ENCODE assay signal across 15 cellular contexts in the genomic region with DNA sequence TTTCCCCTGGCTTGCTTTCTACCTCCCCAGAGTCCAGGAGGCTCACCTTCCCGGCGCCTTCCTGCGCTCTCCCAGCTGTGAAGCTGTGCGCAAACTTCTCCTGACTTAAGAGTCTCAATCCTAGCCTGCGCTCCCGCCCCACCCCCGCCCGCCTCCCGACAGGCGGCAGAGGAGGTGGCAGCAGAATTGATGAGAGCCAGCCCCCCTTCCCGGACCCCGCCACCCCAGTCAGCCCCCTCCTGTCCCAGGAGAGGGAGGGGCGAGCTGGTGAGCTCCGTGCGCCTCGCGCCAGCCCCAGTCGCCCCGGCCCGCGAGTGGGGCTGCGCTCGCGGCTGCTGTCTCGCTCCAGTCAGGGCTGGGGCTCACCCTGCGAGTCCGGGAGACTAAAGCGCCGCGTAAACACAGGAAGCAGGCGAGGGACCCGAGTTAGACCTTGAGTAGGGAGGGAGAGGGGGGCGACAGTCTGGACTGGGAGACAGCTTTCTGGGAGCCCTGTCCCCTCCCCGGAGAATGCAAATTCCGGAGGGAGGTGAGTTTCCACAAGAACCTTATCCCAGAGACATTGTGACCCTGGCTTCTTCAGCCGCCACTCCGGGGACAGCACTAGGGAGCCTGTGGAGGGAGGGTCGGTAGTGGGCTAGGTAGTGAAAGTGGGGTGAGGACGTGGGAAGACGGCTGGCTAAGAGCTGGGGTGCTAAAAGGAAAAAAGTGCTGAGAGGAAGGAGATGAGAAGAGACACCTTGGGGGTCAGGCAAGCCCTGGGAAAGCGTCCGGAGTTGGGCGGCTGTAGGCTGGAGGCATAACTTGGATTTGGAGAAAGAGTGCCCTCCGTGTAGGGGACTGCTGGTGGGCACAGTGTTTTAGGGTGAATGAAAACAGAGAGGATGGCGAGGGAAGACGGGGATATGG. TPM values are rescaled to one million over a fixed set of nuclear protein-coding genes. Genes with fewer than 3 reads are reported as not detected.
DNase-seq lines count a peak whose midpoint lies in the region; ATAC-seq, FAIRE-seq and TF ChIP-seq lines count a peak whose summit lies in the region.
"Had no signal": no experiment of that assay in that cellular context is flagged by ENCODE, and none has a peak within 500 bp of the region (broad histone marks: within the 10 kb centered on the region; RNA-seq: fewer than 3 reads in every experiment).

CALCR (minus strand) TSS at position 79 of the 909 bp plus-strand sequence. CDS start 87,743 bp downstream, outside the sequence.

- no peak within 1 kb of the TSS for H3K9ac ChIP-seq in HCT116 (ENCODE audit: low read length)
- no peak within 1 kb of the TSS for H3K9ac ChIP-seq in mesenchymal stem cell (ENCODE audit: low read length)

- no peak within 1 kb of the TSS for H2AK5ac ChIP-seq in mesenchymal stem cell (ENCODE audit: low read length, severe bottlenecking)

- TF ChIP-seq RAD21 in HCT116 (IDR thresholded peaks at IDR 0.05; ENCODE audit: low read depth) = no peak

- H3K14ac ChIP-seq in mesenchymal stem cell (ENCODE audit: low read length in 2 of 2) = peak within 1 kb of the TSS in 1 of 2 experiments; percentile 39

- no peak for TF ChIP-seq POLR2A in HCT116 (IDR thresholded peaks at IDR 0.05; ENCODE audit: borderline replicate concordance, extremely low read depth, insufficient read depth, insufficient read length)

- no peak within 1 kb of the TSS for H2BK12ac ChIP-seq in mesenchymal stem cell (ENCODE audit: low read length in 2 of 2)

- H3K9me3 Mint-ChIP-seq in CD8-positive, alpha-beta T cell = no peaks in the 10 kb centered on the region
- H3K9me3 Mint-ChIP-seq: CD4-positive, alpha-beta memory T cell; central memory CD8-positive, alpha-beta T cell had no signal

- H3K4me2 ChIP-seq in HCT116 (ENCODE audit: low read length) (peak within 1 kb of the TSS; percentile 55), mesenchymal stem cell (ENCODE audit: low read length, poor library complexity, severe bottlenecking) (peak within 1 kb of the TSS; percentile 81)

- no peaks in the 10 kb centered on the region for H3K9me2 ChIP-seq in HCT116 (ENCODE audit: insufficient read depth)

- CTCF ChIA-PET in A673 (lab: Charles Lee) (no interaction called here), HCT116 (lab: Charles Lee) (no interaction called here)
- CTCF ChIA-PET in CD8-positive, alpha-beta T cell (lab: Charles Lee) = no interaction called here

- no peaks in the 10 kb centered on the region for H3K36me3 Mint-ChIP-seq in CD8-positive, alpha-beta T cell
- H3K36me3 Mint-ChIP-seq: CD4-positive, alpha-beta memory T cell had no signal

- no peak within 1 kb of the TSS for H3K27ac Mint-ChIP-seq in CD8-positive, alpha-beta T cell
- H3K27ac Mint-ChIP-seq: activated CD8-positive, alpha-beta T cell treated with anti-CD3 and anti-CD28 coated beads, Interleukin-2, amount 10 ng/mL, durations not matched to agents 7 days and 5 days; CD4-positive, alpha-beta memory T cell had no signal

- peaks cover 99% of the 10 kb centered on the region for H3K27me3 ChIP-seq in A673 (replicated peaks; ENCODE audit: insufficient read depth, low read depth, low read length, poor library complexity)
- peaks cover 6% of the 10 kb centered on the region; the same call in 1 of the 2 replicates for H3K27me3 ChIP-seq in HCT116 (ENCODE audit: insufficient read depth, low read length)
- H3K27me3 ChIP-seq in bronchial epithelial cell (ENCODE audit: control insufficient read depth, insufficient read depth, low read length) = peaks cover 22% of the 10 kb centered on the region
- H3K27me3 ChIP-seq in mesenchymal stem cell (ENCODE audit: control insufficient read depth in 1 of 2, insufficient read depth in 1 of 2, low read length in 2 of 2) = peaks cover 24 to 78% of the 10 kb centered on the region in 2 experiments
- H3K27me3 ChIP-seq in CD8-positive, alpha-beta T cell (ENCODE audit: insufficient read depth, low read length) = no peaks in the 10 kb centered on the region

- H3K79me2 ChIP-seq in HCT116 (ENCODE audit: insufficient read depth, low read length) = no peaks in the 10 kb centered on the region

- no peak within 1 kb of the TSS for H2BK15ac ChIP-seq in mesenchymal stem cell (ENCODE audit: low read depth, poor library complexity, severe bottlenecking)

- POLR2A ChIA-PET in A673 (lab: Charles Lee; ENCODE audit: low non-redundant PET) = interaction anchor here (0.6 kb wide), 1 partner anchor 104 kb away, joined by 3 read pairs; no protein-coding TSS in a partner anchor
- POLR2A ChIA-PET in HCT116 (lab: Charles Lee) = no interaction called here
- POLR2A ChIA-PET in CD8-positive, alpha-beta T cell (lab: Charles Lee) = no interaction called here

- H3K4me1 Mint-ChIP-seq in CD8-positive, alpha-beta T cell (ENCODE audit: low read depth) = no peaks in the 10 kb centered on the region
- H3K4me1 Mint-ChIP-seq: CD4-positive, alpha-beta memory T cell; central memory CD8-positive, alpha-beta T cell had no signal

- H3K9me3 ChIP-seq in A673 (ENCODE audit: low read depth, low read length, poor library complexity, severe bottlenecking) (no peaks in the 10 kb centered on the region), HCT116 (ENCODE audit: control insufficient read depth in 1 of 2, insufficient read depth in 1 of 2, low read depth in 1 of 2, low read length in 2 of 2) (no peaks in the 10 kb centered on the region), mesenchymal stem cell (ENCODE audit: control insufficient read depth, low read length) (no peaks in the 10 kb centered on the region)
- H3K9me3 ChIP-seq in CD8-positive, alpha-beta T cell (ENCODE audit: low read length) = no peaks in the 10 kb centered on the region

- TF ChIP-seq CTCF in A673 (conservative IDR thresholded peaks at IDR 0.05; ENCODE audit: low read depth, low read length) = no peak
- no peak for TF ChIP-seq CTCF in HCT116 (IDR thresholded peaks at IDR 0.05 in 2 of 3, conservative IDR thresholded peaks at IDR 0.05 in 1 of 3; ENCODE audit: borderline replicate concordance in 1 of 3, insufficient read depth in 1 of 3, low read depth in 2 of 3, low read length in 2 of 3)
- no peak for TF ChIP-seq CTCF in bronchial epithelial cell (IDR thresholded peaks at IDR 0.05; ENCODE audit: insufficient read depth, low read length, severe bottlenecking)
- TF ChIP-seq CTCF in CD8-positive, alpha-beta T cell (IDR thresholded peaks at IDR 0.05) = no peak

- no peak within 1 kb of the TSS for H3K23ac ChIP-seq in mesenchymal stem cell (ENCODE audit: low read length in 2 of 2)

- peaks cover 31% of the 10 kb centered on the region for H3K27me3 Mint-ChIP-seq in CD8-positive, alpha-beta T cell (ENCODE audit: low read depth)

- intact Hi-C loops in A673 (cut with micrococcal nuclease; ENCODE audit: unreplicated experiment) (no loop called here), HCT116 (cut with micrococcal nuclease) (no loop called here)
- intact Hi-C loops in CD8-positive, alpha-beta T cell (cut with DNase I, micrococcal nuclease) = no loop called here

- RAD21 ChIA-PET in HCT116 (lab: Charles Lee; ENCODE audit: low non-redundant PET in 1 of 2, low total read pairs in 2 of 2, uncharacterized antibody in 2 of 2, unreplicated experiment in 2 of 2) = no interaction called here

- H4K20me1 ChIP-seq in HCT116 (ENCODE audit: insufficient read depth) = no peaks in the 10 kb centered on the region

- H2AFZ ChIP-seq in HCT116 (ENCODE audit: low read depth, low read length, poor library complexity, severe bottlenecking) (no peak within 1 kb of the TSS), mesenchymal stem cell (ENCODE audit: low read depth, low read length) (no peak within 1 kb of the TSS)

- H3K4me1 ChIP-seq in A673 (ENCODE audit: insufficient read depth, low read length, poor library complexity, severe bottlenecking) (no peaks in the 10 kb centered on the region), HCT116 (ENCODE audit: control insufficient read depth in 1 of 2, insufficient read depth in 2 of 2, low read length in 2 of 2) (peaks cover 0 to 9% of the 10 kb centered on the region in 2 experiments; a peak in 1 of 4 replicates), mesenchymal stem cell (ENCODE audit: control insufficient read depth, insufficient read depth, low read depth, low read length) (peaks cover 18% of the 10 kb centered on the region)
- no peaks in the 10 kb centered on the region for H3K4me1 ChIP-seq in CD8-positive, alpha-beta T cell (ENCODE audit: insufficient read depth, low read length)

- no peak within 1 kb of the TSS for H4K91ac ChIP-seq in mesenchymal stem cell (ENCODE audit: low read length)

- H2BK120ac ChIP-seq in mesenchymal stem cell (ENCODE audit: low read depth, low read length) = no peak within 1 kb of the TSS

- no peak for FAIRE-seq in bronchial epithelial cell (lab: Jason Lieb, UNC)
- FAIRE-seq: K562 had no signal

- H3K18ac ChIP-seq in mesenchymal stem cell (ENCODE audit: low read depth in 1 of 2, low read length in 2 of 2) = no peak within 1 kb of the TSS

- H3K27ac ChIP-seq in A673 (ENCODE audit: low read depth, low read length, poor library complexity, severe bottlenecking) = no peak within 1 kb of the TSS
- no peak within 1 kb of the TSS for H3K27ac ChIP-seq in HCT116 (ENCODE audit: low read depth, low read length)
- no peak within 1 kb of the TSS for H3K27ac ChIP-seq in mesenchymal stem cell (ENCODE audit: low read length, poor library complexity, severe bottlenecking)
- H3K27ac ChIP-seq in CD8-positive, alpha-beta T cell (ENCODE audit: low read depth, low read length) = no peak within 1 kb of the TSS
- H3K27ac ChIP-seq: skin epidermis had no signal

- DNase-seq in A673 (ENCODE audit: low spot score) = peak; percentile 3
- no peak for DNase-seq in HCT116 (ENCODE audit: low read depth, low spot score)
- DNase-seq in bronchial epithelial cell (ENCODE audit: low read depth) = no peak
- no peak for DNase-seq in mesenchymal stem cell
- no peak for DNase-seq in middle frontal gyrus (ENCODE audit: extremely low spot score, low spot score)
- DNase-seq in NOMO-1 (lab: John Stamatoyannopoulos, UW; ENCODE audit: unreplicated experiment in 2 of 2) = no peak
- no peak for DNase-seq in OCI-M1 (lab: John Stamatoyannopoulos, UW)
- DNase-seq in CD8-positive, alpha-beta T cell = no peak
- DNase-seq: activated CD8-positive, alpha-beta T cell treated with anti-CD3 and anti-CD28 coated beads, Interleukin-2, amount 10 ng/mL, durations not matched to agents 7 days and 5 days; CD4-positive, alpha-beta memory T cell; substantia nigra had no signal

- no peak within 1 kb of the TSS for H3K4me3 Mint-ChIP-seq in CD8-positive, alpha-beta T cell
- H3K4me3 Mint-ChIP-seq: activated CD8-positive, alpha-beta T cell treated with anti-CD3 and anti-CD28 coated beads, Interleukin-2, amount 10 ng/mL, durations not matched to agents 7 days and 5 days; CD4-positive, alpha-beta memory T cell; central memory CD8-positive, alpha-beta T cell had no signal

- no peak within 1 kb of the TSS for H2BK5ac ChIP-seq in mesenchymal stem cell (ENCODE audit: low read depth, low read length, poor library complexity, severe bottlenecking)

- 1% methylated on average over 39 of the region's 46 CpGs for WGBS in mesenchymal stem cell

- no peak within 1 kb of the TSS for H3K4ac ChIP-seq in mesenchymal stem cell (ENCODE audit: low read depth in 1 of 2, low read length in 2 of 2)

- ATAC-seq in HCT116 = no peak
- ATAC-seq in CD8-positive, alpha-beta T cell = no peak
- ATAC-seq: activated CD8-positive, alpha-beta T cell treated with anti-CD3 and anti-CD28 coated beads, Interleukin-2, amount 10 ng/mL, durations not matched to agents 7 days and 5 days had no signal

- BruUV-seq in A673 (replicated peaks; lab: Mats Ljungman, UMichigan) (no TSS peak), HCT116 (replicated peaks; lab: Mats Ljungman, UMichigan) (no TSS peak)

- H3K4me3 ChIP-seq in A673 (ENCODE audit: low read depth, low read length, poor library complexity, severe bottlenecking) (no peak within 1 kb of the TSS), HCT116 (replicated peaks in 1 of 2; ENCODE audit: low read depth in 1 of 2, low read length in 2 of 2) (peak within 1 kb of the TSS in 1 of 2 experiments; percentile 31; a peak in 2 of 4 replicates), bronchial epithelial cell (ENCODE audit: low read depth, low read length) (peak within 1 kb of the TSS; percentile 12), mesenchymal stem cell (ENCODE audit: insufficient read depth in 1 of 2, low read depth in 1 of 2, low read length in 2 of 2) (peak within 1 kb of the TSS; percentile 47 to 49)
- H3K4me3 ChIP-seq in CD8-positive, alpha-beta T cell (ENCODE audit: low read depth, low read length) = no peak within 1 kb of the TSS
- H3K4me3 ChIP-seq: K562 had no signal

- H3K36me3 ChIP-seq in A673 (ENCODE audit: insufficient read depth, low read length, poor library complexity, severe bottlenecking) (no peaks in the 10 kb centered on the region), HCT116 (ENCODE audit: control insufficient read depth in 1 of 2, insufficient read depth in 2 of 2, low read length in 2 of 2) (no peaks in the 10 kb centered on the region), bronchial epithelial cell (ENCODE audit: control insufficient read depth, insufficient read depth, low read length) (no peaks in the 10 kb centered on the region), mesenchymal stem cell (ENCODE audit: control insufficient read depth in 1 of 2, insufficient read depth in 2 of 2, low read depth in 1 of 2, low read length in 2 of 2) (no peaks in the 10 kb centered on the region)
- no peaks in the 10 kb centered on the region for H3K36me3 ChIP-seq in CD8-positive, alpha-beta T cell (ENCODE audit: insufficient read depth, low read length)

- no peaks in the 10 kb centered on the region for H3K79me1 ChIP-seq in mesenchymal stem cell (replicated peaks; ENCODE audit: low read length, poor library complexity, severe bottlenecking)

- no peak within 1 kb of the TSS for H4K8ac ChIP-seq in mesenchymal stem cell (ENCODE audit: low read length)

RNA-seq across cellular contexts. Expression of gene CALCR, which starts in this region (rescaled TPM):
- total RNA-seq in A673 (2021) = not detected in 2 replicates
- total RNA-seq in HCT116 (2021; ENCODE audit: unreplicated experiment) = 0.10 TPM
- polyA plus RNA-seq in HCT116 (2012) = 0.08 TPM in 1 of 2 replicates, not detected in the other
- not detected in 2 replicates for total RNA-seq in bronchial epithelial cell
- polyA plus RNA-seq in mesenchymal stem cell (2013, experiment 1 of 2) = not detected
- polyA plus RNA-seq in mesenchymal stem cell (2013, experiment 2 of 2) = not detected
- total RNA-seq in CD8-positive, alpha-beta T cell = not detected
- total RNA-seq: activated CD8-positive, alpha-beta T cell treated with anti-CD3 and anti-CD28 coated beads, Interleukin-2, amount 10 ng/mL, durations not matched to agents 7 days and 5 days; CD4-positive, alpha-beta memory T cell; RPMI7951 had no signal
- polyA plus RNA-seq: CD4-positive, alpha-beta memory T cell had no signal

Comparison
In these comparisons a context has a peak if more than half of its experiments do, and no peak if none do; other contexts are left out.
1. Peak in DNase-seq in A673; RNA of the gene not detected or under 1 TPM.
2. H3K4me3 ChIP-seq: peak in bronchial epithelial cell (single experiment) and mesenchymal stem cell (2 of 2); none in A673 (single experiment) and CD8-positive, alpha-beta T cell (single experiment).